In the genomic region with DNA sequence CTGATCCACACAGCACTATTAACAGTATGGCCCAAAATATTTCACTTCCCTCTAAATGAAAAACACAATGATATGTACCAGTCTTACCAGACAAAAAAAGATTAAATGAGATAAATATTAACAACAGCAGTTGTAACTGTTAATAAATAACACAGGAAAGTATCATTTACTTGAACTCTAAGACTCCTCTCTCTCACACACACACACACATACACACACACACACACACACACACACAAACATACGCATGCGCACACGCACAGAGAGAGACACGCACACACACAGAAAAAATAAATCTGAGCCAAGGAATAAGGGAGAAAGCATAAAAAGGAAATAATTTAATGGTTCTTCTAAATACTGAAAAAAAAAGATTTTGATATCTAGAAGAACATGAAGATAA, we compare ENCODE assay signal across 27 cellular contexts. TPM values are rescaled to one million over a fixed set of nuclear protein-coding genes. Genes with fewer than 3 reads are reported as not detected.
DNase-seq lines count a peak whose midpoint lies in the region; ATAC-seq, FAIRE-seq and TF ChIP-seq lines count a peak whose summit lies in the region.
"Had no signal": no experiment of that assay in that cellular context is flagged by ENCODE, and none has a peak within 500 bp of the region (broad histone marks: within the 10 kb centered on the region; RNA-seq: fewer than 3 reads in every experiment).

No MANE protein-coding gene starts in this region.

- no TSS peak for BruUV-seq in Calu3 (replicated peaks; lab: Mats Ljungman, UMichigan)

- FAIRE-seq in RCC 7860 (lab: Jason Lieb, UNC) (no peak), islet of Langerhans (lab: Jason Lieb, UNC) (peak; percentile 55)
- FAIRE-seq: K562 had no signal

- H3K27me3 Mint-ChIP-seq in Calu3 (ENCODE audit: unreplicated experiment) (no peaks in the 10 kb centered on the region), progenitor cell of endocrine pancreas (no peaks in the 10 kb centered on the region)

- CTCF ChIA-PET in Calu3 (lab: Charles Lee) = interaction anchor here (0.5 kb wide), 1 partner anchor 104 kb away, joined by 4 read pairs; no protein-coding TSS in a partner anchor

- H3K4me1 Mint-ChIP-seq in Calu3 (ENCODE audit: low read depth, unreplicated experiment) (peaks cover 19% of the 10 kb centered on the region), progenitor cell of endocrine pancreas (ENCODE audit: low read depth) (peaks cover 7% of the 10 kb centered on the region)

- no peak for ATAC-seq in GM21723 (IDR thresholded peaks at IDR 0.05; ENCODE audit: unreplicated experiment)
- ATAC-seq: heart left ventricle, K562 had no signal

- peaks cover 6% of the 10 kb centered on the region for H3K36me3 Mint-ChIP-seq in Calu3 (ENCODE audit: insufficient read depth, unreplicated experiment)
- H3K36me3 Mint-ChIP-seq in progenitor cell of endocrine pancreas (ENCODE audit: insufficient read depth) = no peaks in the 10 kb centered on the region

- H3K9me3 Mint-ChIP-seq in Calu3 (ENCODE audit: low read depth, unreplicated experiment) (no peaks in the 10 kb centered on the region), progenitor cell of endocrine pancreas (ENCODE audit: low read depth) (peaks cover 14% of the 10 kb centered on the region)

- TF ChIP-seq CTCF in Calu3 (IDR thresholded peaks at IDR 0.05; ENCODE audit: unreplicated experiment) = no peak
- TF ChIP-seq CTCF in progenitor cell of endocrine pancreas (IDR thresholded peaks at IDR 0.05; ENCODE audit: unreplicated experiment) = no peak

- intact Hi-C loops in Calu3 (cut with micrococcal nuclease; ENCODE audit: unreplicated experiment) = no loop called here

- DNase-seq in Calu3 (peak; percentile 40), RCC 7860 (ENCODE audit: low spot score) (peak; percentile 34), progenitor cell of endocrine pancreas (ENCODE audit: low spot score, unreplicated experiment) (no peak), iPS-NIHi7 (ENCODE audit: extremely low spot score) (no peak), DMS53 treated with DMSO at 0.1 percent for 48 hours (lab: John Stamatoyannopoulos, UW; ENCODE audit: unreplicated experiment) (no peak), D341Med (ENCODE audit: low spot score) (no peak)
- DNase-seq: activated CD4-positive, alpha-beta T cell treated with anti-CD3 and anti-CD28 coated beads, Interleukin-2, amount 50 U/mL, for 4 hours; activated CD4-positive, CD25-positive, alpha-beta regulatory T cell; activated naive CD4-positive, alpha-beta T cell treated with anti-CD3 and anti-CD28 coated beads for 36 hours; BE2C; brain microvascular endothelial cell; DMS79 treated with DMSO at 0.1 percent for 48 hours; GOT3; heart left ventricle; left lung; NCI-H1105; NCI-H1930; NCI-H524; psoas muscle; SHP77; stimulated activated CD4-positive, alpha-beta T cell treated with anti-CD3 and anti-CD28 coated beads, Interleukin-1b, Interleukin-23, amount 100 ng/mL, for 48 hours; stimulated activated CD8-positive, alpha-beta memory T cell treated with anti-CD3 and anti-CD28 coated beads, Interleukin-4, amount 100 ng/mL, for 48 hours; T-helper 9 cell had no signal

- H3K27ac Mint-ChIP-seq in Calu3 (ENCODE audit: unreplicated experiment) = peak overlapping the region; percentile 68
- peak overlapping the region; percentile 62 for H3K27ac Mint-ChIP-seq in progenitor cell of endocrine pancreas
- H3K27ac Mint-ChIP-seq: activated naive CD4-positive, alpha-beta T cell treated with anti-CD3 and anti-CD28 coated beads for 36 hours; activated T-helper 1 cell treated with anti-CD3 and anti-CD28 coated beads, Interleukin-12 subunit alpha, Interleukin-12 subunit beta, Interleukin-2, Interleukin-4 antibody, amounts not matched to agents 30 ng/mL and 10 ng/mL and 1 ng/mL, durations not matched to agents 14 hours and 24 hours and 36 hours had no signal

- H3K4me3 Mint-ChIP-seq in Calu3 (ENCODE audit: low read depth, unreplicated experiment) = peak overlapping the region; percentile 26
- no peak overlapping the region for H3K4me3 Mint-ChIP-seq in progenitor cell of endocrine pancreas (ENCODE audit: low read depth)
- H3K4me3 Mint-ChIP-seq: activated naive CD4-positive, alpha-beta T cell treated with anti-CD3 and anti-CD28 coated beads for 36 hours; activated T-helper 1 cell treated with anti-CD3 and anti-CD28 coated beads, Interleukin-12 subunit alpha, Interleukin-12 subunit beta, Interleukin-2, Interleukin-4 antibody, amounts not matched to agents 30 ng/mL and 10 ng/mL and 1 ng/mL, durations not matched to agents 14 hours and 24 hours and 36 hours had no signal

RNA-seq across cellular contexts. Expression of gene FANCC, which starts 32.8 kb away (rescaled TPM):
- total RNA-seq in Calu3 (2022) (10.1 and 14.5 TPM in 2 replicates), progenitor cell of endocrine pancreas (28.5 and 28.9 TPM in 2 replicates)

Comparison
In these comparisons a context has a peak if more than half of its experiments do, and no peak if none do; other contexts are left out.
1. DNase-seq: peak in Calu3 (single experiment) and RCC 7860 (single experiment); none in progenitor cell of endocrine pancreas (single experiment), iPS-NIHi7 (single experiment), DMS53 treated with DMSO at 0.1 percent for 48 hours (single experiment) and D341Med (single experiment).